Comparison of ENCODE assay signal across 8 cellular contexts in genomic region chr11:12182650-12183511, GRCh38.
DNase-seq lines count a peak whose midpoint lies in the region; ATAC-seq and TF ChIP-seq lines count a peak whose summit lies in the region.

No MANE protein-coding gene starts in this region.

- intact Hi-C loops in mucosa of descending colon (cut with DNase I, micrococcal nuclease) = no loop called here

- H3K4me3 Mint-ChIP-seq in osteocyte (ENCODE audit: unreplicated experiment) = no peak overlapping the region

- H3K9me3 Mint-ChIP-seq in osteocyte (ENCODE audit: unreplicated experiment) = no peaks in the 10 kb centered on the region

- H3K36me3 ChIP-seq in mucosa of descending colon (ENCODE audit: low read depth) = no peaks in the 10 kb centered on the region

- peaks cover 13% of the 10 kb centered on the region for H3K4me1 ChIP-seq in mucosa of descending colon (ENCODE audit: low read depth)

- peak overlapping the region; percentile 59 for H3K27ac Mint-ChIP-seq in osteocyte (ENCODE audit: unreplicated experiment)

- peak; percentile 98 for DNase-seq in EL
- DNase-seq in NCI-H69 (lab: John Stamatoyannopoulos, UW) = peak; percentile 69
- DNase-seq in epithelial cell of proximal tubule (ENCODE audit: low read depth) = peak; percentile 99
- no peak for DNase-seq in osteocyte (ENCODE audit: extremely low spot score, unreplicated experiment)
- no peak for DNase-seq in mucosa of descending colon
- DNase-seq in NCI-H1092 treated with DMSO at 0.1 percent for 48 hours (lab: John Stamatoyannopoulos, UW) = no peak

- H3K4me3 ChIP-seq in epithelial cell of proximal tubule (ENCODE audit: low read depth, low read length) (no peak overlapping the region), mucosa of descending colon (no peak overlapping the region)

- peaks cover 44% of the 10 kb centered on the region for H3K4me1 Mint-ChIP-seq in osteocyte (ENCODE audit: unreplicated experiment)

- no peaks in the 10 kb centered on the region for H3K9me3 ChIP-seq in mucosa of descending colon

- ATAC-seq in HG02973 (IDR thresholded peaks at IDR 0.05; ENCODE audit: unreplicated experiment) (no peak), HG03025 (IDR thresholded peaks at IDR 0.05; ENCODE audit: low FRiP score, unreplicated experiment) (no peak), mucosa of descending colon (no peak)

- TF ChIP-seq CTCF in epithelial cell of proximal tubule (conservative IDR thresholded peaks at IDR 0.05; ENCODE audit: low read depth, low read length) = no peak
- no peak for TF ChIP-seq CTCF in osteocyte (IDR thresholded peaks at IDR 0.05)
- no peak for TF ChIP-seq CTCF in mucosa of descending colon (IDR thresholded peaks at IDR 0.05)

- no peaks in the 10 kb centered on the region for H3K36me3 Mint-ChIP-seq in osteocyte (ENCODE audit: unreplicated experiment)

- no peaks in the 10 kb centered on the region for H3K27me3 Mint-ChIP-seq in osteocyte (ENCODE audit: unreplicated experiment)

Comparison
In these comparisons a context has a peak if more than half of its experiments do, and no peak if none do; other contexts are left out.
1. DNase-seq: peak in EL (single experiment), NCI-H69 (single experiment) and epithelial cell of proximal tubule (single experiment); none in osteocyte (single experiment), mucosa of descending colon (0 of 3) and NCI-H1092 treated with DMSO at 0.1 percent for 48 hours (single experiment).